In genomic region chr14:94665121-94665520, GRCh38 we compare ENCODE assay signal across 20 cellular contexts. TPM values are rescaled to one million over a fixed set of nuclear protein-coding genes. Genes with fewer than 3 reads are reported as not detected.
A peak's percentile ranks its signal among the peaks of the same experiment; 100 is the strongest.
DNase-seq lines count a peak whose midpoint lies in the region; ATAC-seq and TF ChIP-seq lines count a peak whose summit lies in the region.
"Had no signal": no experiment of that assay in that cellular context is flagged by ENCODE, and none has a peak within 500 bp of the region (broad histone marks: within the 10 kb centered on the region; RNA-seq: fewer than 3 reads in every experiment).

No MANE protein-coding gene starts in this region.

- no peak overlapping the region for H3K4me2 ChIP-seq in hepatocyte
- H3K4me2 ChIP-seq: KMS-11 had no signal

- peaks cover 4% of the 10 kb centered on the region for H3K4me1 Mint-ChIP-seq in endothelial cell (ENCODE audit: unreplicated experiment)

- no peak overlapping the region for H2AFZ ChIP-seq in hepatocyte
- H2AFZ ChIP-seq: parathyroid adenoma had no signal

- no peaks in the 10 kb centered on the region for H4K20me1 ChIP-seq in hepatocyte (ENCODE audit: insufficient read depth, poor library complexity, severe bottlenecking)

- no peaks in the 10 kb centered on the region for H3K9me3 ChIP-seq in hepatocyte (ENCODE audit: low read depth)

- no peaks in the 10 kb centered on the region for H3K27me3 Mint-ChIP-seq in endothelial cell (ENCODE audit: unreplicated experiment)

- H3K36me3 Mint-ChIP-seq in endothelial cell (ENCODE audit: low read depth, unreplicated experiment), result no peaks in the 10 kb centered on the region

- no peak overlapping the region for H3K27ac Mint-ChIP-seq in endothelial cell (ENCODE audit: unreplicated experiment)
- H3K27ac Mint-ChIP-seq: activated T-helper 17 cell treated with anti-CD3 and anti-CD28 coated beads, Interleukin-2, amount 50 U/mL, for 72 hours had no signal

- 29% methylated on average over 4 of the region's 4 CpGs for WGBS in hepatocyte (ENCODE audit: low lambda C conversion rate, missing lambda C conversion rate)

- no peaks in the 10 kb centered on the region for H3K36me3 ChIP-seq in hepatocyte (replicated peaks; ENCODE audit: insufficient read depth, low read depth)

- H3K4me1 ChIP-seq in hepatocyte (ENCODE audit: insufficient read depth), result no peaks in the 10 kb centered on the region
- H3K4me1 ChIP-seq: parathyroid adenoma had no signal

- ATAC-seq in GM18868 (IDR thresholded peaks at IDR 0.05; ENCODE audit: unreplicated experiment), result no peak
- ATAC-seq: activated T-helper 17 cell treated with anti-CD3 and anti-CD28 coated beads, Interleukin-2, amount 50 U/mL, for 72 hours had no signal

- H3K9me3 Mint-ChIP-seq in endothelial cell (ENCODE audit: unreplicated experiment), result no peaks in the 10 kb centered on the region

- no peak for TF ChIP-seq CTCF in hepatocyte (IDR thresholded peaks at IDR 0.05; ENCODE audit: poor library complexity)
- no peak for TF ChIP-seq CTCF in endothelial cell (IDR thresholded peaks at IDR 0.05; ENCODE audit: unreplicated experiment)

- H3K4me3 ChIP-seq in hepatocyte, result no peak overlapping the region

- no peak overlapping the region for H3K27ac ChIP-seq in hepatocyte
- H3K27ac ChIP-seq: C4-2B, KMS-11, parathyroid adenoma had no signal

- H3K4me3 Mint-ChIP-seq in endothelial cell (ENCODE audit: unreplicated experiment), result no peak overlapping the region
- H3K4me3 Mint-ChIP-seq: activated T-helper 17 cell treated with anti-CD3 and anti-CD28 coated beads, Interleukin-2, amount 50 U/mL, for 72 hours had no signal

- H3K27me3 ChIP-seq in hepatocyte, result no peaks in the 10 kb centered on the region

- no peaks in the 10 kb centered on the region for H3K79me2 ChIP-seq in hepatocyte
- H3K79me2 ChIP-seq: parathyroid adenoma had no signal

- DNase-seq in AG08395 (ENCODE audit: low spot score), result peak; percentile 80
- DNase-seq in HCEC 1CT, result peak; percentile 35
- peak; percentile 87 for DNase-seq in dedifferentiated amniotic fluid mesenchymal stem cell (ENCODE audit: extremely low spot score)
- peak; percentile 49 for DNase-seq in non-pigmented ciliary epithelial cell (ENCODE audit: low read depth)
- no peak for DNase-seq in kidney tubule cell (ENCODE audit: low spot score)
- no peak for DNase-seq in hepatocyte (ENCODE audit: low spot score)
- DNase-seq in endothelial cell (ENCODE audit: low spot score), result no peak
- DNase-seq: activated CD4-positive, alpha-beta T cell treated with anti-CD3 and anti-CD28 coated beads, Interleukin-2, amount 50 U/mL, for 1 hour; central memory CD4-positive, alpha-beta T cell; DND-41; erythroblast; mesendoderm; NCI-H1930; NCI-H748 treated with DMSO at 0.1 percent for 48 hours; stimulated activated CD8-positive, alpha-beta memory T cell treated with anti-CD3 and anti-CD28 coated beads, Interleukin-4, amount 100 ng/mL, for 48 hours had no signal

- H3K9me2 ChIP-seq in hepatocyte (replicated peaks; ENCODE audit: insufficient read depth), result no peaks in the 10 kb centered on the region

RNA-seq across cellular contexts. Expression of gene SERPINA3, which starts 52.9 kb away (rescaled TPM):
- total RNA-seq in hepatocyte (402 and 457 TPM in 2 replicates), endothelial cell (ENCODE audit: unreplicated experiment) (not detected)
- 359 and 461 TPM in 2 replicates for polyA plus RNA-seq in hepatocyte
- total RNA-seq: activated T-helper 17 cell treated with anti-CD3 and anti-CD28 coated beads, Interleukin-2, amount 50 U/mL, for 72 hours had no signal

Comparison
In these comparisons a context has a peak if more than half of its experiments do, and no peak if none do; other contexts are left out.
1. DNase-seq: peak in AG08395 (single experiment), HCEC 1CT (single experiment), dedifferentiated amniotic fluid mesenchymal stem cell (single experiment) and non-pigmented ciliary epithelial cell (single experiment); none in kidney tubule cell (single experiment), hepatocyte (single experiment) and endothelial cell (single experiment).
2. RNA of gene SERPINA3, which starts 52.9 kb away (total RNA-seq): 402 to 457 TPM in hepatocyte; not detected in endothelial cell (single experiment); every median in the first group is over 100 times any median in the second.